Comparison of ENCODE assay signal across 18 cellular contexts in genomic region chr12:45246202-45246601, GRCh38.
"Had no signal": no experiment of that assay in that cellular context is flagged by ENCODE, and none has a peak within 500 bp of the region (broad histone marks: within the 10 kb centered on the region; RNA-seq: fewer than 3 reads in every experiment).

No MANE protein-coding gene starts in this region.

- H3K36me3 ChIP-seq: breast epithelium, sigmoid colon, tibial artery had no signal

- H3K4me3 ChIP-seq: breast epithelium, lung, sigmoid colon, tibial artery had no signal

- ATAC-seq: activated CD4-positive, alpha-beta T cell treated with anti-CD3 and anti-CD28 coated beads for 36 hours; activated CD8-positive, alpha-beta memory T cell treated with anti-CD3 and anti-CD28 coated beads, Interleukin-2, amount 10 ng/mL, durations not matched to agents 7 days and 5 days; activated T-helper 17 cell treated with anti-CD3 and anti-CD28 coated beads, Interleukin-2, amount 50 U/mL, for 72 hours; esophagus mucosa; natural killer cell treated with Interleukin-12 subunit alpha and Interleukin-12 subunit beta and Interleukin-15 and Interleukin-18, amount 100 ng/mL, for 72 hours; stimulated activated naive B cell treated with anti-CD40 and anti-IgM and Interleukin-4, amounts not matched to agents 10 μg/mL and 1 μg/mL and 100 μg/mL, for 72 hours; WTC11 had no signal

- H3K27me3 ChIP-seq: breast epithelium, sigmoid colon, tibial artery had no signal

- H3K27ac ChIP-seq: breast epithelium had no signal

- DNase-seq: activated CD4-positive, alpha-beta memory T cell treated with anti-CD3 and anti-CD28 coated beads for 36 hours; activated CD4-positive, alpha-beta T cell treated with anti-CD3 and anti-CD28 coated beads for 36 hours; activated CD8-positive, alpha-beta memory T cell treated with anti-CD3 and anti-CD28 coated beads, Interleukin-2, amount 10 ng/mL, durations not matched to agents 7 days and 5 days; activated naive CD4-positive, alpha-beta T cell; activated naive CD8-positive, alpha-beta T cell treated with anti-CD3 and anti-CD28 coated beads, Interleukin-2, amount 10 ng/mL, durations not matched to agents 7 days and 5 days; anterior cingulate cortex; cerebellar nuclear complex; effector CD8-positive, alpha-beta T cell; immature natural killer cell; sigmoid colon; stimulated activated naive B cell treated with anti-CD40 and anti-IgM and Interleukin-4, amounts not matched to agents 10 μg/mL and 1 μg/mL and 100 μg/mL, for 72 hours; tibial artery had no signal

- H3K9me3 ChIP-seq: breast epithelium, sigmoid colon, tibial artery had no signal

- H3K4me1 ChIP-seq: breast epithelium had no signal
